In genomic region chr20:63688234-63689045, GRCh38 we compare ENCODE assay signal across 12 cellular contexts. TPM values are rescaled to one million over a fixed set of nuclear protein-coding genes. Genes with fewer than 3 reads are reported as not detected.
A peak's percentile ranks its signal among the peaks of the same experiment; 100 is the strongest.
DNase-seq lines count a peak whose midpoint lies in the region; ATAC-seq, FAIRE-seq and TF ChIP-seq lines count a peak whose summit lies in the region.
"Had no signal": no experiment of that assay in that cellular context is flagged by ENCODE, and none has a peak within 500 bp of the region (broad histone marks: within the 10 kb centered on the region; RNA-seq: fewer than 3 reads in every experiment).

No MANE protein-coding gene starts in this region.

- H2BK120ac ChIP-seq in mesenchymal stem cell (ENCODE audit: low read depth, low read length): peak overlapping the region; percentile 83

- H3K4me2 ChIP-seq in GM12878 (ENCODE audit: control insufficient read depth, insufficient read depth) (no peak overlapping the region), mesenchymal stem cell (ENCODE audit: low read length, poor library complexity, severe bottlenecking) (no peak overlapping the region)

- in situ Hi-C loops in GM12878 (cut with MboI): no loop called here

- peak overlapping the region; percentile 55 for H2AK5ac ChIP-seq in mesenchymal stem cell (ENCODE audit: low read length, severe bottlenecking)

- H2BK5ac ChIP-seq in mesenchymal stem cell (ENCODE audit: low read depth, low read length, poor library complexity, severe bottlenecking): no peak overlapping the region

- peak overlapping the region; percentile 33 for H4K8ac ChIP-seq in mesenchymal stem cell (ENCODE audit: low read length)

- BruUV-seq in GM12878 (replicated peaks; lab: Mats Ljungman, UMichigan): no TSS peak

- H4K20me1 ChIP-seq in GM12878 (ENCODE audit: control insufficient read depth, insufficient read depth): no peaks in the 10 kb centered on the region

- intact Hi-C loops in GM12878 (cut with micrococcal nuclease; ENCODE audit: unreplicated experiment): no loop called here

- peak overlapping the region; percentile 62 to 93 for H3K18ac ChIP-seq in mesenchymal stem cell (ENCODE audit: low read depth in 1 of 2, low read length in 2 of 2)

- H3K14ac ChIP-seq in mesenchymal stem cell (ENCODE audit: low read length in 2 of 2): no peak overlapping the region

- no peak for FAIRE-seq in GM12878 (lab: Jason Lieb, UNC)

- H3K79me2 ChIP-seq in ACC112 (ENCODE audit: control insufficient read depth, insufficient read depth, low read length, unreplicated experiment): no peaks in the 10 kb centered on the region
- H3K79me2 ChIP-seq in GM12878 (ENCODE audit: control insufficient read depth, insufficient read depth, low read length): no peaks in the 10 kb centered on the region

- H3K27me3 ChIP-seq in ACC112 (ENCODE audit: insufficient read depth, low read length): no peaks in the 10 kb centered on the region
- H3K27me3 ChIP-seq in GM12878 (replicated peaks in 1 of 2; ENCODE audit: control insufficient read depth in 2 of 2, insufficient read depth in 2 of 2, low read length in 1 of 2): no peaks in the 10 kb centered on the region
- no peaks in the 10 kb centered on the region for H3K27me3 ChIP-seq in mesenchymal stem cell (ENCODE audit: control insufficient read depth in 1 of 2, insufficient read depth in 1 of 2, low read length in 2 of 2)

- H3K4me1 ChIP-seq in ACC112 (ENCODE audit: control insufficient read depth, insufficient read depth, low read length, unreplicated experiment): peaks cover 31% of the 10 kb centered on the region
- H3K4me1 ChIP-seq in GM12878 (ENCODE audit: control insufficient read depth, insufficient read depth, low read length): no peaks in the 10 kb centered on the region
- H3K4me1 ChIP-seq in mesenchymal stem cell (ENCODE audit: control insufficient read depth, insufficient read depth, low read depth, low read length): peaks cover 45% of the 10 kb centered on the region

- SMC1A ChIA-PET in GM12878 (lab: Charles Lee; ENCODE audit: uncharacterized antibody, unreplicated experiment): interaction anchor here (1.5 kb wide), 1 partner anchor 151 kb away, joined by 3 read pairs; no protein-coding TSS in a partner anchor

- H3K79me1 ChIP-seq in mesenchymal stem cell (replicated peaks; ENCODE audit: low read length, poor library complexity, severe bottlenecking): peaks cover 4% of the 10 kb centered on the region

- whole genome bisulfite sequencing in GM12878 (ENCODE audit: insufficient coverage, insufficient replicate concordance, low lambda C conversion rate, missing lambda C conversion rate): 87% methylated on average over 29 of the region's 31 CpGs
- 94% methylated on average over 31 of the region's 31 CpGs for WGBS in mesenchymal stem cell

- RAD21 ChIA-PET in GM12878 (lab: Charles Lee; ENCODE audit: unreplicated experiment): no interaction called here

- H3K27ac ChIP-seq in ACC112 (ENCODE audit: low read depth, low read length) (peak overlapping the region; percentile 95), GM12878 (ENCODE audit: control insufficient read depth, insufficient read depth) (no peak overlapping the region), mesenchymal stem cell (ENCODE audit: low read length, poor library complexity, severe bottlenecking) (no peak overlapping the region)

- DNase-seq in GM12878 (ENCODE audit: low read depth, low spot score) (no peak), mesenchymal stem cell (no peak), GM19240 (ENCODE audit: insufficient read length, low spot score) (no peak)
- no peak for DNase-seq in activated naive CD4-positive, alpha-beta T cell treated with anti-CD3 and anti-CD28 coated beads, Interleukin-2, amount 50 U/mL, for 16 hours
- DNase-seq: activated T-cell treated with anti-CD3 and anti-CD28 coated beads, Interleukin-2, amount 50 U/mL, for 4 hours; endodermal cell; hippocampal formation; NCI-H1436 treated with DMSO at 0.1 percent for 48 hours had no signal

- H3K4me3 ChIP-seq in ACC112 (ENCODE audit: low read depth, low read length) (no peak overlapping the region), GM12878 (no peak overlapping the region), mesenchymal stem cell (ENCODE audit: insufficient read depth in 1 of 2, low read depth in 1 of 2, low read length in 2 of 2) (no peak overlapping the region)
- H3K4me3 ChIP-seq: mucosa of descending colon had no signal

- TF ChIP-seq RAD21 in GM12878 (IDR thresholded peaks at IDR 0.05; ENCODE audit: insufficient read depth, low read depth, low read length): no peak

- TF ChIP-seq POLR2A in GM12878 (IDR thresholded peaks at IDR 0.05; ENCODE audit: low read depth, low read length): peak; percentile 50

- H3K23ac ChIP-seq in mesenchymal stem cell (ENCODE audit: low read length in 2 of 2): no peak overlapping the region

- H3K9me3 ChIP-seq in GM12878 (replicated peaks; ENCODE audit: control insufficient read depth, insufficient read depth, low read length) (no peaks in the 10 kb centered on the region), mesenchymal stem cell (ENCODE audit: control insufficient read depth, low read length) (no peaks in the 10 kb centered on the region)
- H3K9me3 ChIP-seq: mucosa of descending colon had no signal

- H2BK12ac ChIP-seq in mesenchymal stem cell (ENCODE audit: low read length in 2 of 2): peak overlapping the region; percentile 44 to 96

- H2BK15ac ChIP-seq in mesenchymal stem cell (ENCODE audit: low read depth, poor library complexity, severe bottlenecking): peak overlapping the region; percentile 86

- H3K9ac ChIP-seq in GM12878 (ENCODE audit: control insufficient read depth, insufficient read depth, low read length): no peak overlapping the region
- no peak overlapping the region for H3K9ac ChIP-seq in mesenchymal stem cell (ENCODE audit: low read length)

- peaks cover under 1% of the 10 kb centered on the region; the same call in 1 of the 2 replicates for H3K36me3 ChIP-seq in ACC112 (ENCODE audit: insufficient read depth, low read length)
- no peaks in the 10 kb centered on the region for H3K36me3 ChIP-seq in GM12878 (ENCODE audit: control insufficient read depth in 2 of 2, insufficient read depth in 2 of 2, low read length in 1 of 2)
- peaks cover 4 to 40% of the 10 kb centered on the region in 2 experiments for H3K36me3 ChIP-seq in mesenchymal stem cell (ENCODE audit: control insufficient read depth in 1 of 2, insufficient read depth in 2 of 2, low read depth in 1 of 2, low read length in 2 of 2)

- CTCF ChIA-PET in GM12878 (lab: Yijun Ruan, JAX): no interaction called here

- ATAC-seq in GM12878 (no peak), HG03460 (IDR thresholded peaks at IDR 0.05; ENCODE audit: unreplicated experiment) (no peak)
- ATAC-seq: activated T-cell treated with anti-CD3 and anti-CD28 coated beads, Interleukin-2, amount 50 U/mL, for 4 hours; mucosa of descending colon; WTC11 had no signal

- TF ChIP-seq EP300 in GM12878 (IDR thresholded peaks at IDR 0.05; ENCODE audit: borderline replicate concordance in 1 of 2, control insufficient read depth in 1 of 2, low read depth in 2 of 2, low read length in 2 of 2): no peak

- H2AFZ ChIP-seq in ACC112 (ENCODE audit: low read length, unreplicated experiment) (no peak overlapping the region), GM12878 (ENCODE audit: control insufficient read depth, low read depth, low read length) (no peak overlapping the region), mesenchymal stem cell (ENCODE audit: low read depth, low read length) (no peak overlapping the region)

- peak overlapping the region; percentile 98 for H4K91ac ChIP-seq in mesenchymal stem cell (ENCODE audit: low read length)

- TF ChIP-seq CTCF in GM12878 (IDR thresholded peaks at IDR 0.05 in 2 of 3, conservative IDR thresholded peaks at IDR 0.05 in 1 of 3; ENCODE audit: control insufficient read depth in 2 of 3, extremely low read depth in 1 of 3, insufficient read depth in 1 of 3, low read depth in 3 of 3, low read length in 3 of 3): no peak

- POLR2A ChIA-PET in GM12878 (lab: Charles Lee): no interaction called here

- H3K4ac ChIP-seq in mesenchymal stem cell (ENCODE audit: low read depth in 1 of 2, low read length in 2 of 2): peak overlapping the region; percentile 58 to 65

RNA-seq across cellular contexts. Expression of gene TNFRSF6B, which starts 8.0 kb away (rescaled TPM):
- not detected in 2 replicates for total RNA-seq in GM12878 (2013; cell fraction: nucleolus; rRNA removed)
- total RNA-seq in GM12878 (2014; rRNA removed) (0.71 and 1.8 TPM in 2 replicates), GM12878 (2014; rRNA removed; fragmentation: Illumina TruSeq; extraction: Trizol) (not detected in 2 replicates), GM12878 (2021) (not detected in 2 replicates)
- polyA plus RNA-seq in GM12878 (2011; ENCODE audit: low read depth): not detected
- polyA plus RNA-seq in GM12878 (2011; rRNA removed) (not detected in 2 replicates), GM12878 (2014; fragmentation: Illumina TruSeq; extraction: Trizol) (not detected in 2 replicates), GM12878 (2014; fragmentation: Nextera tagmentation; extraction: Ambion mirVana) (not detected), GM12878 (2014; rRNA removed) (1.9 and 2.2 TPM in 2 replicates), GM12878 (2016; fragmentation: Nextera tagmentation; extraction: Ambion mirVana) (under 1 TPM in 1 of 2 experiments, not detected in 1; 0.67 TPM)
- polyA plus RNA-seq in GM12878 (2011; cell fraction: cytosol; rRNA removed): 0.75 and 1.7 TPM in 2 replicates
- polyA plus RNA-seq in GM12878 (2011; cell fraction: nucleus; rRNA removed): 11.0 and 11.6 TPM in 2 replicates
- polyA plus RNA-seq in GM12878 (2012): 0.38 and 0.65 TPM in 2 replicates
- not detected in 2 replicates for polyA minus RNA-seq in GM12878 (2011; rRNA and poly(A)+ RNA removed)
- polyA minus RNA-seq in GM12878 (2011; cell fraction: cytosol; rRNA and poly(A)+ RNA removed): not detected in 2 replicates
- not detected in 2 replicates for polyA minus RNA-seq in GM12878 (2011; cell fraction: nucleus; rRNA and poly(A)+ RNA removed)
- polyA plus RNA-seq in mesenchymal stem cell (2013, experiment 1 of 2): 23.7 TPM
- polyA plus RNA-seq in mesenchymal stem cell (2013, experiment 2 of 2): 23.9 TPM
- total RNA-seq: endodermal cell, WTC11 had no signal

RNA-seq across cellular contexts. Expression of gene ARFRP1, which starts 19.3 kb away (rescaled TPM):
- total RNA-seq in GM12878 (2013; cell fraction: nucleolus; rRNA removed): 70.8 and 77.8 TPM in 2 replicates
- 40.6 and 41.6 TPM in 2 replicates for total RNA-seq in GM12878 (2014; rRNA removed)
- total RNA-seq in GM12878 (2014; rRNA removed; fragmentation: Illumina TruSeq; extraction: Trizol): 18.2 and 21.6 TPM in 2 replicates
- total RNA-seq in GM12878 (2021): 52.1 and 55.1 TPM in 2 replicates
- polyA plus RNA-seq in GM12878 (2011; ENCODE audit: low read depth): 11.9 TPM
- 23.1 and 27.6 TPM in 2 replicates for polyA plus RNA-seq in GM12878 (2011; rRNA removed)
- 33.0 and 47.4 TPM in 2 replicates for polyA plus RNA-seq in GM12878 (2011; cell fraction: cytosol; rRNA removed)
- polyA plus RNA-seq in GM12878 (2011; cell fraction: nucleus; rRNA removed): 80.3 and 106 TPM in 2 replicates
- 27.1 and 27.9 TPM in 2 replicates for polyA plus RNA-seq in GM12878 (2012)
- polyA plus RNA-seq in GM12878 (2014; fragmentation: Illumina TruSeq; extraction: Trizol): 5.2 and 11.7 TPM in 2 replicates
- polyA plus RNA-seq in GM12878 (2014; fragmentation: Nextera tagmentation; extraction: Ambion mirVana): 1 to 10 TPM in 1 of 2 experiments, under 1 TPM in 1; 0.37 to 3.5 TPM
- 42.6 and 49.0 TPM in 2 replicates for polyA plus RNA-seq in GM12878 (2014; rRNA removed)
- 10 to 100 TPM; 66.8 to 71.7 TPM for polyA plus RNA-seq in GM12878 (2016; fragmentation: Nextera tagmentation; extraction: Ambion mirVana)
- polyA minus RNA-seq in GM12878 (2011; rRNA and poly(A)+ RNA removed): 22.1 and 28.6 TPM in 2 replicates
- 7.5 and 9.1 TPM in 2 replicates for polyA minus RNA-seq in GM12878 (2011; cell fraction: cytosol; rRNA and poly(A)+ RNA removed)
- 29.5 and 51.3 TPM in 2 replicates for polyA minus RNA-seq in GM12878 (2011; cell fraction: nucleus; rRNA and poly(A)+ RNA removed)
- 13.5 TPM for polyA plus RNA-seq in mesenchymal stem cell (2013, experiment 1 of 2)
- 14.0 TPM for polyA plus RNA-seq in mesenchymal stem cell (2013, experiment 2 of 2)

RNA-seq across cellular contexts. Expression of gene ZGPAT, which starts 19.4 kb away (rescaled TPM):
- total RNA-seq in GM12878 (2013; cell fraction: nucleolus; rRNA removed): 17.5 and 26.2 TPM in 2 replicates
- total RNA-seq in GM12878 (2014; rRNA removed) (23.3 and 24.4 TPM in 2 replicates), GM12878 (2014; rRNA removed; fragmentation: Illumina TruSeq; extraction: Trizol) (5.3 and 7.4 TPM in 2 replicates), GM12878 (2021) (34.8 and 37.2 TPM in 2 replicates)
- 15.5 TPM for polyA plus RNA-seq in GM12878 (2011; ENCODE audit: low read depth)
- polyA plus RNA-seq in GM12878 (2011; rRNA removed) (4.8 and 12.7 TPM in 2 replicates), GM12878 (2014; fragmentation: Illumina TruSeq; extraction: Trizol) (1.3 and 4.9 TPM in 2 replicates), GM12878 (2014; fragmentation: Nextera tagmentation; extraction: Ambion mirVana) (under 1 TPM; 0.58 to 0.79 TPM), GM12878 (2014; rRNA removed) (26.7 and 31.6 TPM in 2 replicates), GM12878 (2016; fragmentation: Nextera tagmentation; extraction: Ambion mirVana) (10 to 100 TPM; 42.5 to 52.9 TPM)
- polyA plus RNA-seq in GM12878 (2011; cell fraction: cytosol; rRNA removed): 14.4 and 24.5 TPM in 2 replicates
- polyA plus RNA-seq in GM12878 (2011; cell fraction: nucleus; rRNA removed): 44.3 and 66.3 TPM in 2 replicates
- 16.7 and 24.9 TPM in 2 replicates for polyA plus RNA-seq in GM12878 (2012)
- 8.0 and 15.6 TPM in 2 replicates for polyA minus RNA-seq in GM12878 (2011; rRNA and poly(A)+ RNA removed)
- polyA minus RNA-seq in GM12878 (2011; cell fraction: cytosol; rRNA and poly(A)+ RNA removed): 7.4 and 9.8 TPM in 2 replicates
- polyA minus RNA-seq in GM12878 (2011; cell fraction: nucleus; rRNA and poly(A)+ RNA removed): 7.1 and 15.2 TPM in 2 replicates
- 11.5 TPM for polyA plus RNA-seq in mesenchymal stem cell (2013, experiment 1 of 2)
- polyA plus RNA-seq in mesenchymal stem cell (2013, experiment 2 of 2): 11.8 TPM

RNA-seq across cellular contexts. Expression of gene RTEL1, which starts 30.3 kb away (rescaled TPM):
- total RNA-seq in GM12878 (2013; cell fraction: nucleolus; rRNA removed): 62.9 and 77.1 TPM in 2 replicates
- 14.5 and 18.0 TPM in 2 replicates for total RNA-seq in GM12878 (2014; rRNA removed)
- 5.0 and 5.9 TPM in 2 replicates for total RNA-seq in GM12878 (2014; rRNA removed; fragmentation: Illumina TruSeq; extraction: Trizol)
- total RNA-seq in GM12878 (2021): 29.5 and 37.2 TPM in 2 replicates
- 2.8 TPM for polyA plus RNA-seq in GM12878 (2011; ENCODE audit: low read depth)
- polyA plus RNA-seq in GM12878 (2011; rRNA removed): 7.5 and 14.9 TPM in 2 replicates
- 8.0 and 11.8 TPM in 2 replicates for polyA plus RNA-seq in GM12878 (2011; cell fraction: cytosol; rRNA removed)
- 126 and 149 TPM in 2 replicates for polyA plus RNA-seq in GM12878 (2011; cell fraction: nucleus; rRNA removed)
- 7.2 and 10.1 TPM in 2 replicates for polyA plus RNA-seq in GM12878 (2012)
- polyA plus RNA-seq in GM12878 (2014; fragmentation: Illumina TruSeq; extraction: Trizol): 3.9 and 7.7 TPM in 2 replicates
- polyA plus RNA-seq in GM12878 (2014; fragmentation: Nextera tagmentation; extraction: Ambion mirVana): under 1 TPM in 1 of 2 experiments, not detected in 1; 0.40 TPM
- 15.8 and 16.8 TPM in 2 replicates for polyA plus RNA-seq in GM12878 (2014; rRNA removed)
- 10 to 100 TPM; 15.6 to 17.0 TPM for polyA plus RNA-seq in GM12878 (2016; fragmentation: Nextera tagmentation; extraction: Ambion mirVana)
- polyA minus RNA-seq in GM12878 (2011; rRNA and poly(A)+ RNA removed): 19.0 and 22.7 TPM in 2 replicates
- polyA minus RNA-seq in GM12878 (2011; cell fraction: cytosol; rRNA and poly(A)+ RNA removed): 6.0 and 6.1 TPM in 2 replicates
- 35.8 and 62.4 TPM in 2 replicates for polyA minus RNA-seq in GM12878 (2011; cell fraction: nucleus; rRNA and poly(A)+ RNA removed)
- 9.2 TPM for polyA plus RNA-seq in mesenchymal stem cell (2013, experiment 1 of 2)
- polyA plus RNA-seq in mesenchymal stem cell (2013, experiment 2 of 2): 9.3 TPM

RNA-seq across cellular contexts. Expression of gene STMN3, which starts 35.2 kb away (rescaled TPM):
- 5.0 and 5.2 TPM in 2 replicates for total RNA-seq in GM12878 (2013; cell fraction: nucleolus; rRNA removed)
- total RNA-seq in GM12878 (2014; rRNA removed): 2.1 and 3.6 TPM in 2 replicates
- 0.64 and 0.81 TPM in 2 replicates for total RNA-seq in GM12878 (2014; rRNA removed; fragmentation: Illumina TruSeq; extraction: Trizol)
- total RNA-seq in GM12878 (2021): 2.1 and 2.5 TPM in 2 replicates
- 0.91 TPM for polyA plus RNA-seq in GM12878 (2011; ENCODE audit: low read depth)
- 0.97 and 1.4 TPM in 2 replicates for polyA plus RNA-seq in GM12878 (2011; rRNA removed)
- 1.6 and 3.8 TPM in 2 replicates for polyA plus RNA-seq in GM12878 (2011; cell fraction: cytosol; rRNA removed)
- polyA plus RNA-seq in GM12878 (2011; cell fraction: nucleus; rRNA removed): 23.1 and 27.7 TPM in 2 replicates
- polyA plus RNA-seq in GM12878 (2012): 2.3 and 2.5 TPM in 2 replicates
- 0.08 and 0.22 TPM in 2 replicates for polyA plus RNA-seq in GM12878 (2014; fragmentation: Illumina TruSeq; extraction: Trizol)
- under 1 TPM in 1 of 2 experiments, not detected in 1; 0.09 TPM for polyA plus RNA-seq in GM12878 (2014; fragmentation: Nextera tagmentation; extraction: Ambion mirVana)
- polyA plus RNA-seq in GM12878 (2014; rRNA removed): 2.3 and 2.5 TPM in 2 replicates
- polyA plus RNA-seq in GM12878 (2016; fragmentation: Nextera tagmentation; extraction: Ambion mirVana): 1 to 10 TPM; 1.0 to 1.5 TPM
- polyA minus RNA-seq in GM12878 (2011; rRNA and poly(A)+ RNA removed): 0.80 and 0.93 TPM in 2 replicates
- polyA minus RNA-seq in GM12878 (2011; cell fraction: cytosol; rRNA and poly(A)+ RNA removed): 0.67 and 0.83 TPM in 2 replicates
- 1.5 and 1.7 TPM in 2 replicates for polyA minus RNA-seq in GM12878 (2011; cell fraction: nucleus; rRNA and poly(A)+ RNA removed)
- 11.7 TPM for polyA plus RNA-seq in mesenchymal stem cell (2013, experiment 1 of 2)
- polyA plus RNA-seq in mesenchymal stem cell (2013, experiment 2 of 2): 12.0 TPM
